ENCODE assay signal across 21 cellular contexts in the genomic region with DNA sequence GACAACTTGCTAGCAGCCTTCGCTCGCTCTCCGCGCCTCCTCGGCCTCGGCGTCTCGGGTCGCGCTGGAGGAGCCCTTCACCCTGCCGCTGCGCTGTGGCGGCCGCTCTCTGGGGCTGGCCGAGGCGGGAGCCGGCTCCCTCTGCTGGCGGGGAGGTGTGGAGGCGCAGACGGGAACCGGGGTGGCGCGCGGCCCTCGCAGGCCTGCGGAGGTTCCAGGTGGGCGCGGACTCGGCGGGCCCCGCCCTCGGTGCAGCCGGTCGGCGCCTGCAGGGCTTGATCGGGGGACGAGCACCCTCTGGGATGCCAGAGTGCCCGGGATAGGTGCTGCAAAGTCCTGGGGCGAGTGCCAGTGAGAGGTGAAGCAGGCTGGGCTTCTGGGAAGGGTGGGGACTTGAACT.
"Had no signal": no experiment of that assay in that cellular context is flagged by ENCODE, and none has a peak within 500 bp of the region (broad histone marks: within the 10 kb centered on the region; RNA-seq: fewer than 3 reads in every experiment).

No MANE protein-coding gene starts in this region.

- H3K36me3 Mint-ChIP-seq: activated naive CD4-positive, alpha-beta T cell treated with anti-CD3 and anti-CD28 coated beads, Interleukin-2, amount 50 U/mL, for 72 hours had no signal

- H3K9me3 Mint-ChIP-seq: nephron had no signal

- H3K4me3 ChIP-seq: adrenal gland, esophagus muscularis mucosa, lung, skin epidermis, suprapubic skin had no signal

- H3K9me3 ChIP-seq: adrenal gland, suprapubic skin had no signal

- DNase-seq: activated CD4-positive, alpha-beta T cell treated with anti-CD3 and anti-CD28 coated beads, Interleukin-2, amount 50 U/mL, for 1 hour; activated CD4-positive, CD25-positive, alpha-beta regulatory T cell treated with anti-CD3 and anti-CD28 coated beads, Interleukin-2, amount 50 U/mL, for 72 hours; activated gamma-delta T cell treated with Interleukin-2 at 50 U/mL for 16 hours; effector CD8-positive, alpha-beta T cell; islet precursor cell; occipital lobe; stimulated activated CD4-positive, alpha-beta T cell treated with anti-CD3 and anti-CD28 coated beads, Interleukin-2, amount 100 ng/mL, for 48 hours; stimulated activated naive CD8-positive, alpha-beta T cell treated with anti-CD3 and anti-CD28 coated beads, Interleukin-15, amount 100 ng/mL, for 72 hours; T-helper 1 cell; T-helper 9 cell; trophoblast cell had no signal

- H3K27ac Mint-ChIP-seq: activated naive CD4-positive, alpha-beta T cell treated with anti-CD3 and anti-CD28 coated beads, Interleukin-2, amount 50 U/mL, for 72 hours; activated T-helper 1 cell treated with anti-CD3 and anti-CD28 coated beads, Interleukin-12 subunit alpha, Interleukin-12 subunit beta, Interleukin-2, Interleukin-4 antibody, amounts not matched to agents 30 ng/mL and 10 ng/mL and 1 ng/mL, durations not matched to agents 14 hours and 24 hours and 36 hours; dendritic cell treated with granulocyte-macrophage colony-stimulating factor and Interleukin-4, amounts not matched to agents 40 ng/mL and 50 ng/mL, for 4 days; nephron; progenitor cell of endocrine pancreas; stimulated activated naive CD8-positive, alpha-beta T cell treated with anti-CD3 and anti-CD28 coated beads, Interleukin-15, amount 100 ng/mL, for 72 hours had no signal

- H3K36me3 ChIP-seq: adrenal gland, esophagus muscularis mucosa, suprapubic skin had no signal

- H3K4me1 ChIP-seq: esophagus muscularis mucosa had no signal

- H3K4me3 Mint-ChIP-seq: activated T-helper 1 cell treated with anti-CD3 and anti-CD28 coated beads, Interleukin-12 subunit alpha, Interleukin-12 subunit beta, Interleukin-2, Interleukin-4 antibody, amounts not matched to agents 30 ng/mL and 10 ng/mL and 1 ng/mL, durations not matched to agents 14 hours and 24 hours and 36 hours; dendritic cell treated with granulocyte-macrophage colony-stimulating factor and Interleukin-4, amounts not matched to agents 40 ng/mL and 50 ng/mL, for 4 days; nephron; stimulated activated naive CD8-positive, alpha-beta T cell treated with anti-CD3 and anti-CD28 coated beads, Interleukin-15, amount 100 ng/mL, for 72 hours had no signal

- H3K27me3 Mint-ChIP-seq: dendritic cell treated with granulocyte-macrophage colony-stimulating factor and Interleukin-4, amounts not matched to agents 40 ng/mL and 50 ng/mL, for 4 days; progenitor cell of endocrine pancreas; stimulated activated naive CD8-positive, alpha-beta T cell treated with anti-CD3 and anti-CD28 coated beads, Interleukin-15, amount 100 ng/mL, for 72 hours had no signal

- H3K4me1 Mint-ChIP-seq: stimulated activated naive CD8-positive, alpha-beta T cell treated with anti-CD3 and anti-CD28 coated beads, Interleukin-15, amount 100 ng/mL, for 72 hours had no signal

- H3K27ac ChIP-seq: adrenal gland, esophagus muscularis mucosa, skin epidermis, suprapubic skin had no signal

- H3K27me3 ChIP-seq: adrenal gland, esophagus muscularis mucosa, suprapubic skin had no signal

- ATAC-seq: activated naive CD4-positive, alpha-beta T cell treated with anti-CD3 and anti-CD28 coated beads, Interleukin-2, amount 50 U/mL, for 72 hours; stimulated activated naive CD8-positive, alpha-beta T cell treated with anti-CD3 and anti-CD28 coated beads, Interleukin-15, amount 100 ng/mL, for 72 hours had no signal
